ENCODE assay signal across 8 cellular contexts in genomic region chr1:11805454-11806306, GRCh38. TPM values are rescaled to one million over a fixed set of nuclear protein-coding genes. Genes with fewer than 3 reads are reported as not detected.
A peak's percentile ranks its signal among the peaks of the same experiment; 100 is the strongest.
DNase-seq lines count a peak whose midpoint lies in the region; ATAC-seq and TF ChIP-seq lines count a peak whose summit lies in the region.

A gene with protein sequence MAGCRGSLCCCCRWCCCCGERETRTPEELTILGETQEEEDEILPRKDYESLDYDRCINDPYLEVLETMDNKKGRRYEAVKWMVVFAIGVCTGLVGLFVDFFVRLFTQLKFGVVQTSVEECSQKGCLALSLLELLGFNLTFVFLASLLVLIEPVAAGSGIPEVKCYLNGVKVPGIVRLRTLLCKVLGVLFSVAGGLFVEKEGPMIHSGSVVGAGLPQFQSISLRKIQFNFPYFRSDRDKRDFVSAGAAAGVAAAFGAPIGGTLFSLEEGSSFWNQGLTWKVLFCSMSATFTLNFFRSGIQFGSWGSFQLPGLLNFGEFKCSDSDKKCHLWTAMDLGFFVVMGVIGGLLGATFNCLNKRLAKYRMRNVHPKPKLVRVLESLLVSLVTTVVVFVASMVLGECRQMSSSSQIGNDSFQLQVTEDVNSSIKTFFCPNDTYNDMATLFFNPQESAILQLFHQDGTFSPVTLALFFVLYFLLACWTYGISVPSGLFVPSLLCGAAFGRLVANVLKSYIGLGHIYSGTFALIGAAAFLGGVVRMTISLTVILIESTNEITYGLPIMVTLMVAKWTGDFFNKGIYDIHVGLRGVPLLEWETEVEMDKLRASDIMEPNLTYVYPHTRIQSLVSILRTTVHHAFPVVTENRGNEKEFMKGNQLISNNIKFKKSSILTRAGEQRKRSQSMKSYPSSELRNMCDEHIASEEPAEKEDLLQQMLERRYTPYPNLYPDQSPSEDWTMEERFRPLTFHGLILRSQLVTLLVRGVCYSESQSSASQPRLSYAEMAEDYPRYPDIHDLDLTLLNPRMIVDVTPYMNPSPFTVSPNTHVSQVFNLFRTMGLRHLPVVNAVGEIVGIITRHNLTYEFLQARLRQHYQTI (plus strand): TSS chr1:11806191. CDS start chr1:11806263, 72 bp downstream.
Gene MTHFR, minus strand, starts transcription at chr1:11805964. Its CDS starts 2,848 bp downstream, at chr1:11803116.

- no peaks in the 10 kb centered on the region for H3K9me3 Mint-ChIP-seq in activated naive CD4-positive, alpha-beta T cell treated with anti-CD3 and anti-CD28 coated beads, Interleukin-2, amount 50 U/mL, for 72 hours

- H3K4me1 ChIP-seq in osteoblast (ENCODE audit: insufficient read depth, low read length) = peaks cover 45% of the 10 kb centered on the region
- H3K4me1 ChIP-seq in thoracic aorta (ENCODE audit: control insufficient read depth in 1 of 2, low read depth in 2 of 2) = peaks cover 30 to 62% of the 10 kb centered on the region in 2 donors

- peak within 1 kb of the TSS; percentile 90 to 97 for H3K27ac Mint-ChIP-seq in activated naive CD4-positive, alpha-beta T cell treated with anti-CD3 and anti-CD28 coated beads, Interleukin-2, amount 50 U/mL, for 72 hours

- H2AFZ ChIP-seq in osteoblast (ENCODE audit: low read length) = peak within 1 kb of the TSS; percentile 91

- peak within 1 kb of the TSS; percentile 98 for H3K4me2 ChIP-seq in osteoblast (ENCODE audit: insufficient read depth, low read length)

- H3K27ac ChIP-seq in osteoblast (ENCODE audit: low read depth, low read length) (peak within 1 kb of the TSS; percentile 93), thoracic aorta (peak within 1 kb of the TSS; percentile 95 to 99)

- H3K79me2 ChIP-seq in osteoblast (ENCODE audit: insufficient read depth, low read length) = peaks cover 68% of the 10 kb centered on the region

- TF ChIP-seq CTCF in GM06990 (IDR thresholded peaks at IDR 0.05; ENCODE audit: insufficient read depth, low read length, poor library complexity, severe bottlenecking) = no peak
- no peak for TF ChIP-seq CTCF in osteoblast (IDR thresholded peaks at IDR 0.05; ENCODE audit: extremely low read depth, low read depth, low read length)
- no peak for TF ChIP-seq CTCF in thoracic aorta (IDR thresholded peaks at IDR 0.05)

- peaks cover 10% of the 10 kb centered on the region for H4K20me1 ChIP-seq in osteoblast (ENCODE audit: insufficient read depth, low read length)

- H3K9me3 ChIP-seq in osteoblast (ENCODE audit: low read depth, low read length) = no peaks in the 10 kb centered on the region
- H3K9me3 ChIP-seq in thoracic aorta = no peaks in the 10 kb centered on the region

- peaks cover 5 to 15% of the 10 kb centered on the region in 2 donors for H3K36me3 Mint-ChIP-seq in activated naive CD4-positive, alpha-beta T cell treated with anti-CD3 and anti-CD28 coated beads, Interleukin-2, amount 50 U/mL, for 72 hours

- H3K27me3 ChIP-seq in GM06990 (replicated peaks; ENCODE audit: control insufficient read depth, insufficient read depth, low read length) (no peaks in the 10 kb centered on the region), osteoblast (ENCODE audit: insufficient read depth, low read length) (no peaks in the 10 kb centered on the region), thoracic aorta (replicated peaks; ENCODE audit: insufficient read depth) (no peaks in the 10 kb centered on the region)

- peak within 1 kb of the TSS; percentile 92 for H3K4me3 ChIP-seq in GM06990 (replicated peaks; ENCODE audit: low read depth, low read length)
- peak within 1 kb of the TSS; percentile 98 for H3K4me3 ChIP-seq in osteoblast (ENCODE audit: insufficient read depth, low read length)
- H3K4me3 ChIP-seq in thoracic aorta = peak within 1 kb of the TSS; percentile 83

- peak; percentile 99 for DNase-seq in GM06990 (ENCODE audit: extremely low read depth, insufficient read length)
- peak; percentile 99 for DNase-seq in NCI-H1092 (lab: John Stamatoyannopoulos, UW)
- DNase-seq in activated naive CD4-positive, alpha-beta T cell treated with anti-CD3 and anti-CD28 coated beads, Interleukin-2, amount 50 U/mL, for 72 hours (ENCODE audit: low spot score in 2 of 2) = peak; percentile 98 to 100
- peak; percentile 100 for DNase-seq in glomerular visceral epithelial cell (ENCODE audit: extremely low spot score)
- peak; percentile 98 for DNase-seq in osteoblast (ENCODE audit: insufficient read length, low spot score, missing footprints)
- DNase-seq in thoracic aorta (ENCODE audit: low spot score) = peak; percentile 94

- H3K36me3 ChIP-seq in GM06990 (ENCODE audit: control insufficient read depth, insufficient read depth, low read length) = peaks cover 5% of the 10 kb centered on the region
- H3K36me3 ChIP-seq in osteoblast (ENCODE audit: insufficient read depth, low read length) = peaks cover 31% of the 10 kb centered on the region
- peaks cover 9% of the 10 kb centered on the region for H3K36me3 ChIP-seq in thoracic aorta

- ATAC-seq in HG02588 (IDR thresholded peaks at IDR 0.05; ENCODE audit: unreplicated experiment) (peak; percentile 76), SK-N-SH treated with all-trans-retinoic acid at 6 μM for 48 hours (peak; percentile 96), thoracic aorta (ENCODE audit: insufficient number of reproducible peaks, low FRiP score, low read depth) (peak; percentile 84)
- peak; percentile 84 to 90 for ATAC-seq in activated naive CD4-positive, alpha-beta T cell treated with anti-CD3 and anti-CD28 coated beads, Interleukin-2, amount 50 U/mL, for 72 hours

TF ChIP-seq in SK-N-SH treated with all-trans-retinoic acid at 6 μM for 48 hours, 23 proteins besides CTCF, POLR2A, EP300 and RAD21:
- TF ChIP-seq ESRRG (CRISPR knock-in tag; IDR thresholded peaks at IDR 0.05) (no peak), BACH2 (CRISPR knock-in tag; IDR thresholded peaks at IDR 0.05; ENCODE audit: borderline replicate concordance) (no peak), PATZ1 (CRISPR knock-in tag; IDR thresholded peaks at IDR 0.05; ENCODE audit: borderline replicate concordance) (peak; percentile 92; the same call in 1 of the 2 replicates), ARNTL (CRISPR knock-in tag; IDR thresholded peaks at IDR 0.05; ENCODE audit: borderline replicate concordance, low read depth) (peak; percentile 48; the same call in 1 of the 2 replicates)
TF ChIP-seq in SK-N-SH treated with all-trans-retinoic acid at 6 μM for 48 hours: peak in this region for 2.

RNA-seq across cellular contexts. Expression of the first gene that starts in this region (rescaled TPM):
- 10 to 100 TPM; 14.8 to 16.6 TPM for total RNA-seq in activated naive CD4-positive, alpha-beta T cell treated with anti-CD3 and anti-CD28 coated beads, Interleukin-2, amount 50 U/mL, for 72 hours
- 21.0 and 22.4 TPM in 2 replicates for total RNA-seq in osteoblast
- 10 to 100 TPM; 27.5 to 31.5 TPM for total RNA-seq in thoracic aorta

RNA-seq across cellular contexts. Expression of gene MTHFR, which starts in this region (rescaled TPM):
- 10 to 100 TPM; 14.8 to 18.2 TPM for total RNA-seq in activated naive CD4-positive, alpha-beta T cell treated with anti-CD3 and anti-CD28 coated beads, Interleukin-2, amount 50 U/mL, for 72 hours
- total RNA-seq in osteoblast (32.6 and 34.5 TPM in 2 replicates), thoracic aorta (10 to 100 TPM; 30.3 to 81.4 TPM)

Comparison
In these comparisons a context has a peak if more than half of its experiments do, and no peak if none do; other contexts are left out.
1. Peak in every context shown above with its lines: DNase-seq, ATAC-seq, H3K4me3 ChIP-seq and H3K27ac ChIP-seq.